Comparison of ENCODE assay signal across 1 cellular context in genomic region chr16:68084504-68085258, GRCh38.
TF ChIP-seq lines count a peak whose summit lies in the region.

No MANE protein-coding gene starts in this region.

TF ChIP-seq in K562, 482 proteins besides CTCF, POLR2A, EP300 and RAD21 (continued from another document and continues in another):
- TF ChIP-seq ZNF592 (IDR thresholded peaks at IDR 0.05), result peak; percentile 99
- 0 out of 2 replicates have a peak, but pooled peaks have one; percentile 28 for TF ChIP-seq FOSL1 (tag; conservative IDR thresholded peaks at IDR 0.05)
- TF ChIP-seq RNF2 (IDR thresholded peaks at IDR 0.05), result peak; percentile 93
- no peak; the same call in 1 of the 2 replicates for TF ChIP-seq NR2C2 (CRISPR knock-in tag; IDR thresholded peaks at IDR 0.05)
- no peak for TF ChIP-seq NR2C2 (tag; IDR thresholded peaks at IDR 0.05)
- no peak for TF ChIP-seq ZNF717 (CRISPR knock-in tag; IDR thresholded peaks at IDR 0.05)
- TF ChIP-seq BDP1 (IDR thresholded peaks at IDR 0.05; ENCODE audit: insufficient read depth, insufficient read length), result no peak
- peak; percentile 64; the same call in 1 of the 2 replicates for TF ChIP-seq THRB (CRISPR knock-in tag; conservative IDR thresholded peaks at IDR 0.05)
- TF ChIP-seq TSHZ1 (CRISPR knock-in tag; IDR thresholded peaks at IDR 0.05), result peak; percentile 54; the same call in 1 of the 2 replicates
- TF ChIP-seq TFAP4 (CRISPR knock-in tag; IDR thresholded peaks at IDR 0.05; ENCODE audit: borderline replicate concordance), result peak; percentile 95
- TF ChIP-seq MTF1 (CRISPR knock-in tag; IDR thresholded peaks at IDR 0.05; ENCODE audit: borderline replicate concordance), result no peak
- TF ChIP-seq TEAD4 (IDR thresholded peaks at IDR 0.05; ENCODE audit: low read length), result 0 out of 2 replicates have a peak, but pooled peaks have one; percentile 23
- no peak for TF ChIP-seq TEAD4 (CRISPR knock-in tag; IDR thresholded peaks at IDR 0.05; ENCODE audit: borderline replicate concordance)
- peak; percentile 4 for TF ChIP-seq NFYB (IDR thresholded peaks at IDR 0.05; ENCODE audit: extremely low read depth, insufficient read length)
- TF ChIP-seq RBM34 (IDR thresholded peaks at IDR 0.05; ENCODE audit: borderline replicate concordance, insufficient read depth, low read length), result no peak
- TF ChIP-seq KDM1A (IDR thresholded peaks at IDR 0.05), result no peak
- peak; percentile 36; the same call in 1 of the 2 replicates for TF ChIP-seq SAFB (IDR thresholded peaks at IDR 0.05; ENCODE audit: borderline replicate concordance, low read depth, low read length)
- no peak for TF ChIP-seq ID3 (CRISPR knock-in tag; IDR thresholded peaks at IDR 0.05)
- TF ChIP-seq ID3 (tag; IDR thresholded peaks at IDR 0.05), result 0 out of 2 replicates have a peak, but pooled peaks have one; percentile 50
- peak in 2 of 3 experiments; percentile 33 to 52 for TF ChIP-seq YY1 (IDR thresholded peaks at IDR 0.05; ENCODE audit: borderline replicate concordance in 1 of 3, control insufficient read depth in 1 of 3, extremely low read depth in 1 of 3, insufficient read depth in 3 of 3, insufficient read length in 1 of 3, insufficient replicate concordance in 2 of 3, low read depth in 1 of 3, low read length in 2 of 3)
- TF ChIP-seq CREB3L1 (IDR thresholded peaks at IDR 0.05; ENCODE audit: borderline replicate concordance, low read depth), result peak; percentile 64; the same call in 1 of the 2 replicates
- TF ChIP-seq SIX5 (IDR thresholded peaks at IDR 0.05; ENCODE audit: borderline replicate concordance in 1 of 2, insufficient read depth in 1 of 2, low read depth in 1 of 2, low read length in 2 of 2), result peak; percentile 44 to 77
- TF ChIP-seq CTCFL (IDR thresholded peaks at IDR 0.05; ENCODE audit: borderline replicate concordance, insufficient read depth, low read depth, low read length, poor library complexity, severe bottlenecking), result peak; percentile 93
- TF ChIP-seq GATA2 (CRISPR knock-in tag; IDR thresholded peaks at IDR 0.05), result no peak
- TF ChIP-seq E2F3 (CRISPR knock-in tag; IDR thresholded peaks at IDR 0.05), result peak; percentile 95
- TF ChIP-seq NFRKB (IDR thresholded peaks at IDR 0.05; ENCODE audit: low read depth), result peak; percentile 76; the same call in 1 of the 2 replicates
- no peak for TF ChIP-seq ZFP1 (CRISPR knock-in tag; IDR thresholded peaks at IDR 0.05)
- TF ChIP-seq ARHGAP35 (IDR thresholded peaks at IDR 0.05; ENCODE audit: partially characterized antibody), result no peak
- no peak for TF ChIP-seq MIER1 (IDR thresholded peaks at IDR 0.05; ENCODE audit: low read depth)
- no peak for TF ChIP-seq ZKSCAN3 (CRISPR knock-in tag; IDR thresholded peaks at IDR 0.05)
- peak; percentile 53 for TF ChIP-seq CCNT2 (IDR thresholded peaks at IDR 0.05; ENCODE audit: borderline replicate concordance, extremely low read depth, insufficient read length, low read depth, low read length)
- peak; percentile 64 for TF ChIP-seq CREM (IDR thresholded peaks at IDR 0.05; ENCODE audit: low read depth)
- TF ChIP-seq KLF16 (IDR thresholded peaks at IDR 0.05), result no peak
- 0 out of 2 replicates have a peak, but pooled peaks have one; percentile 25 for TF ChIP-seq ETV1 (tag; conservative IDR thresholded peaks at IDR 0.05; ENCODE audit: low read depth)
- TF ChIP-seq PHF8 (IDR thresholded peaks at IDR 0.05; ENCODE audit: borderline replicate concordance, low read length), result peak; percentile 75; the same call in 1 of the 2 replicates
- TF ChIP-seq ZNF512 (tag; IDR thresholded peaks at IDR 0.05), result no peak
- 0 out of 2 replicates have a peak, but pooled peaks have one; percentile 41 for TF ChIP-seq FOXP4 (CRISPR knock-in tag; IDR thresholded peaks at IDR 0.05; ENCODE audit: borderline replicate concordance)
- peak; percentile 3; the same call in 1 of the 2 replicates for TF ChIP-seq GMEB1 (CRISPR knock-in tag; IDR thresholded peaks at IDR 0.05)
- peak; percentile 66 for TF ChIP-seq GABPB1 (CRISPR knock-in tag; IDR thresholded peaks at IDR 0.05)
- no peak for TF ChIP-seq SAP30 (IDR thresholded peaks at IDR 0.05; ENCODE audit: borderline replicate concordance, insufficient read depth, low read depth, low read length, poor library complexity, severe bottlenecking)
- peak; percentile 93 for TF ChIP-seq POLR2G (IDR thresholded peaks at IDR 0.05; ENCODE audit: low read depth, low read length)
